ENCODE assay signal across 8 cellular contexts in genomic region chr10:123009105-123009805, GRCh38. TPM values are rescaled to one million over a fixed set of nuclear protein-coding genes. Genes with fewer than 3 reads are reported as not detected.
A peak's percentile ranks its signal among the peaks of the same experiment; 100 is the strongest.
DNase-seq lines count a peak whose midpoint lies in the region; ATAC-seq and TF ChIP-seq lines count a peak whose summit lies in the region.

No MANE protein-coding gene starts in this region.

- TF ChIP-seq CTCF in endodermal cell (conservative IDR thresholded peaks at IDR 0.05): no peak
- TF ChIP-seq CTCF in tibial artery (IDR thresholded peaks at IDR 0.05): no peak

- ATAC-seq in GM18870 (IDR thresholded peaks at IDR 0.05; ENCODE audit: unreplicated experiment): peak; percentile 34
- ATAC-seq in HG03175 (IDR thresholded peaks at IDR 0.05; ENCODE audit: unreplicated experiment): peak; percentile 6

- H3K27me3 ChIP-seq in endodermal cell (ENCODE audit: control insufficient read depth, insufficient read depth, low read length, poor library complexity, severe bottlenecking): no peaks in the 10 kb centered on the region
- no peaks in the 10 kb centered on the region for H3K27me3 ChIP-seq in mucosa of stomach (ENCODE audit: control insufficient read depth, insufficient read depth, low read length)
- H3K27me3 ChIP-seq in tibial artery: no peaks in the 10 kb centered on the region

- H3K4me1 ChIP-seq in endodermal cell (ENCODE audit: control insufficient read depth, insufficient read depth, low read length): peaks cover 10% of the 10 kb centered on the region
- H3K4me1 ChIP-seq in mucosa of stomach (ENCODE audit: control insufficient read depth, insufficient read depth, low read length): peaks cover 7% of the 10 kb centered on the region
- peaks cover 0 to 47% (median 16%) of the 10 kb centered on the region in 4 donors for H3K4me1 ChIP-seq in tibial artery

- peak overlapping the region; percentile 96 for H3K27ac Mint-ChIP-seq in endodermal cell

- H3K4me3 ChIP-seq in endodermal cell (ENCODE audit: low read length) (peak overlapping the region; percentile 92), mucosa of stomach (ENCODE audit: low read length) (peak overlapping the region; percentile 84), tibial artery (peak overlapping the region; percentile 84 to 90)

- intact Hi-C loops in tibial artery (cut with DNase I; ENCODE audit: low total_unique reads): loop anchor here (5.0 kb wide), 1 partner anchor 143 kb away; the partner anchor contains the start of gene BUB3

- DNase-seq in AG20443 (ENCODE audit: low spot score) (peak; percentile 39), endodermal cell (peak; percentile 70), tibial artery (peak in 1 of 2 donors; percentile 35), NAMALWA (ENCODE audit: low spot score) (no peak)
- peak; percentile 6 to 8 for DNase-seq in activated CD4-positive, alpha-beta T cell treated with anti-CD3 and anti-CD28 coated beads for 4 hours

- no peaks in the 10 kb centered on the region for H3K27me3 Mint-ChIP-seq in endodermal cell (ENCODE audit: insufficient read depth)

- H3K9ac ChIP-seq in endodermal cell (ENCODE audit: extremely low read depth, low read length, poor library complexity, severe bottlenecking): peak overlapping the region; percentile 48
- H3K9ac ChIP-seq in mucosa of stomach (ENCODE audit: low read length): peak overlapping the region; percentile 87

- peaks cover 37% of the 10 kb centered on the region for H3K4me1 Mint-ChIP-seq in endodermal cell

- H3K36me3 Mint-ChIP-seq in endodermal cell (ENCODE audit: low read depth): peaks cover 28% of the 10 kb centered on the region

- H3K36me3 ChIP-seq in endodermal cell (ENCODE audit: control insufficient read depth, insufficient read depth, low read length) (no peaks in the 10 kb centered on the region), mucosa of stomach (ENCODE audit: control insufficient read depth, insufficient read depth, low read length) (no peaks in the 10 kb centered on the region), tibial artery (peaks cover 0 to 4% (median 0%) of the 10 kb centered on the region in 3 donors)

- H3K9me3 Mint-ChIP-seq in endodermal cell: peaks cover 9% of the 10 kb centered on the region

- WGBS in endodermal cell (ENCODE audit: insufficient coverage in 1 of 2, insufficient read length in 1 of 2), 2 experiments: 0 to 2% methylated on average over 25 to 33 of the region's 34 CpGs

- peak overlapping the region; percentile 51 for H3K27ac ChIP-seq in endodermal cell (ENCODE audit: low read depth, low read length)
- peak overlapping the region; percentile 94 for H3K27ac ChIP-seq in tibial artery

- peak overlapping the region; percentile 93 for H3K4me3 Mint-ChIP-seq in endodermal cell

- no peaks in the 10 kb centered on the region for H3K9me3 ChIP-seq in endodermal cell (ENCODE audit: control insufficient read depth, low read length)
- no peaks in the 10 kb centered on the region for H3K9me3 ChIP-seq in mucosa of stomach (ENCODE audit: control insufficient read depth, low read length)
- H3K9me3 ChIP-seq in tibial artery: no peaks in the 10 kb centered on the region

RNA-seq across cellular contexts. Expression of gene ACADSB, which starts 0.4 kb away (rescaled TPM):
- 10 to 100 TPM; 40.4 to 58.7 TPM for total RNA-seq in endodermal cell
- 11.8 TPM for polyA plus RNA-seq in endodermal cell (2013, experiment 1 of 2)
- 8.9 TPM for polyA plus RNA-seq in endodermal cell (2013, experiment 2 of 2)

RNA-seq across cellular contexts. Expression of gene IKZF5, which starts 0.7 kb away (rescaled TPM):
- 10 to 100 TPM; 10.3 to 14.4 TPM for total RNA-seq in endodermal cell
- 11.1 TPM for polyA plus RNA-seq in endodermal cell (2013, experiment 1 of 2)
- 10.8 TPM for polyA plus RNA-seq in endodermal cell (2013, experiment 2 of 2)

RNA-seq across cellular contexts. Expression of gene PSTK, which starts 29.1 kb away (rescaled TPM):
- 1 to 10 TPM; 7.0 to 7.1 TPM for total RNA-seq in endodermal cell
- polyA plus RNA-seq in endodermal cell (2013, experiment 1 of 2): 7.4 TPM
- polyA plus RNA-seq in endodermal cell (2013, experiment 2 of 2): 10.5 TPM

RNA-seq across cellular contexts. Expression of gene C10orf88, which starts 55.2 kb away (rescaled TPM):
- total RNA-seq in endodermal cell: 10 to 100 TPM; 14.7 to 18.1 TPM
- 14.1 TPM for polyA plus RNA-seq in endodermal cell (2013, experiment 1 of 2)
- polyA plus RNA-seq in endodermal cell (2013, experiment 2 of 2): 17.1 TPM
